In the genomic region with DNA sequence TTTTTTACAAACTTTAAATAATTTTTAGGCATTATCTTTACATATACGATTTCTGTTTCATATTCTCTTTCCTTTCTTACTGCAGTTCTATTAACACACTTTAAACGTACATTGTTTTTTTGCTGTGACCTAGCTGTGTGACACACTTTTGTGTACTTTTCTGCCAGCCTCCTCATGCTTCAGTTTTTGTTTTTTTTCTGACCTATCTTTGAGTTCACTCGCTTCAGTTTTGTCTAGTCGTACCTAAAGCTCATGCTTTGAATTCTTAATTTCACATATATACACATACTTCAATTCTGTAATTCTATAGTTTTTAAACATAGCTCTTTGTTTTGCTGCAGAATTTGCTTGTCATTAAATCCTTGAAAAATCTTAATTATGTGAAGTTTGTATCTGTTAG, we compare ENCODE assay signal across 13 cellular contexts.
DNase-seq lines count a peak whose midpoint lies in the region; ATAC-seq, FAIRE-seq and TF ChIP-seq lines count a peak whose summit lies in the region.
"Had no signal": no experiment of that assay in that cellular context is flagged by ENCODE, and none has a peak within 500 bp of the region (broad histone marks: within the 10 kb centered on the region; RNA-seq: fewer than 3 reads in every experiment).

No MANE protein-coding gene starts in this region.

- peaks cover 0 to 6% of the 10 kb centered on the region in 2 donors for H3K4me1 ChIP-seq in right atrium auricular region
- no peaks in the 10 kb centered on the region for H3K4me1 ChIP-seq in GM12878 (ENCODE audit: control insufficient read depth, insufficient read depth, low read length)
- peaks cover 13% of the 10 kb centered on the region for H3K4me1 ChIP-seq in mucosa of stomach (ENCODE audit: control insufficient read depth, insufficient read depth, low read length)
- peaks cover 21% of the 10 kb centered on the region for H3K4me1 ChIP-seq in upper lobe of right lung

- DNase-seq in right atrium auricular region (ENCODE audit: low spot score) = no peak
- DNase-seq in Right ventricle myocardium inferior (ENCODE audit: missing footprints) = no peak
- no peak for DNase-seq in GM12878 (ENCODE audit: low read depth, low spot score)
- DNase-seq in upper lobe of right lung = no peak
- DNase-seq in SW480 (ENCODE audit: low spot score) = no peak
- DNase-seq in NOMO-1 treated with dmso at 0.1 percent for 144 hours (lab: John Stamatoyannopoulos, UW; ENCODE audit: unreplicated experiment) = no peak
- no peak for DNase-seq in NK-92 (lab: John Stamatoyannopoulos, UW; ENCODE audit: unreplicated experiment)
- DNase-seq: activated gamma-delta T cell; COR-L47; NCI-H1092 treated with DMSO at 0.1 percent for 48 hours; SK-N-SH; stimulated activated CD4-positive, alpha-beta T cell treated with anti-CD3 and anti-CD28 coated beads, Interleukin-4, amount 100 ng/mL, for 4 hours had no signal

- TF ChIP-seq POLR2A in GM12878 (IDR thresholded peaks at IDR 0.05; ENCODE audit: low read depth, low read length) = no peak

- no peaks in the 10 kb centered on the region; the same call in none of the 2 replicates for H3K79me2 ChIP-seq in GM12878 (ENCODE audit: control insufficient read depth, insufficient read depth, low read length)

- no TSS peak for BruUV-seq in GM12878 (replicated peaks; lab: Mats Ljungman, UMichigan)

- SMC1A ChIA-PET in GM12878 (lab: Charles Lee; ENCODE audit: uncharacterized antibody, unreplicated experiment) = interaction anchor here (0.8 to 3.6 kb wide), 28 partner anchors 8 to 806 kb away, joined by 3 to 29 read pairs (median 4); a partner anchor contains a TSS

- no peak for FAIRE-seq in GM12878 (lab: Jason Lieb, UNC)

- RAD21 ChIA-PET in GM12878 (lab: Charles Lee; ENCODE audit: unreplicated experiment) = interaction anchor here (0.8 to 1.8 kb wide), 28 partner anchors 8 to 807 kb away, joined by 3 to 9 read pairs (median 4); a partner anchor contains a TSS

- CTCF ChIA-PET in GM12878 (lab: Yijun Ruan, JAX) = interaction anchor here (0.7 to 1.8 kb wide), 10 partner anchors 8 to 281 kb away, joined by 3 to 8 read pairs (median 3); no protein-coding TSS in a partner anchor

- H3K36me3 ChIP-seq in right atrium auricular region (no peaks in the 10 kb centered on the region), GM12878 (ENCODE audit: control insufficient read depth in 2 of 2, insufficient read depth in 2 of 2, low read length in 1 of 2) (peaks cover 0 to 6% of the 10 kb centered on the region in 2 experiments; a peak in 2 of 4 replicates), mucosa of stomach (ENCODE audit: control insufficient read depth, insufficient read depth, low read length) (no peaks in the 10 kb centered on the region), upper lobe of right lung (no peaks in the 10 kb centered on the region)

- H3K27me3 ChIP-seq in right atrium auricular region (no peaks in the 10 kb centered on the region), GM12878 (replicated peaks in 1 of 2; ENCODE audit: control insufficient read depth in 2 of 2, insufficient read depth in 2 of 2, low read length in 1 of 2) (no peaks in the 10 kb centered on the region), mucosa of stomach (ENCODE audit: control insufficient read depth, insufficient read depth, low read length) (no peaks in the 10 kb centered on the region), upper lobe of right lung (no peaks in the 10 kb centered on the region)

- 9% methylated on average over 4 of the region's 4 CpGs for WGBS in GM12878 (ENCODE audit: insufficient coverage, insufficient replicate concordance, low lambda C conversion rate, missing lambda C conversion rate)

- TF ChIP-seq CTCF in right atrium auricular region (IDR thresholded peaks at IDR 0.05) (no peak), GM12878 (IDR thresholded peaks at IDR 0.05 in 2 of 3, conservative IDR thresholded peaks at IDR 0.05 in 1 of 3; ENCODE audit: control insufficient read depth in 2 of 3, extremely low read depth in 1 of 3, insufficient read depth in 1 of 3, low read depth in 3 of 3, low read length in 3 of 3) (no peak), upper lobe of right lung (IDR thresholded peaks at IDR 0.05) (no peak)

- no peak for TF ChIP-seq EP300 in GM12878 (IDR thresholded peaks at IDR 0.05; ENCODE audit: borderline replicate concordance in 1 of 2, control insufficient read depth in 1 of 2, low read depth in 2 of 2, low read length in 2 of 2)

- no peaks in the 10 kb centered on the region for H3K9me3 ChIP-seq in right atrium auricular region
- H3K9me3 ChIP-seq in GM12878 (replicated peaks; ENCODE audit: control insufficient read depth, insufficient read depth, low read length) = no peaks in the 10 kb centered on the region; the same call in 2 of the 3 replicates
- no peaks in the 10 kb centered on the region for H3K9me3 ChIP-seq in mucosa of stomach (ENCODE audit: control insufficient read depth, low read length)
- H3K9me3 ChIP-seq in upper lobe of right lung = no peaks in the 10 kb centered on the region
- H3K9me3 ChIP-seq: SK-N-SH had no signal

- no peaks in the 10 kb centered on the region for H4K20me1 ChIP-seq in GM12878 (ENCODE audit: control insufficient read depth, insufficient read depth)

- POLR2A ChIA-PET in GM12878 (lab: Charles Lee) = interaction anchor here (0.8 to 1.2 kb wide), 5 partner anchors 75 to 414 kb away, joined by 3 to 4 read pairs (median 3); no protein-coding TSS in a partner anchor

- H3K9ac ChIP-seq in GM12878 (ENCODE audit: control insufficient read depth, insufficient read depth, low read length) = peak overlapping the region; percentile 67
- peak overlapping the region; percentile 67 for H3K9ac ChIP-seq in mucosa of stomach (ENCODE audit: low read length)
- H3K9ac ChIP-seq: SK-N-SH had no signal

- H3K4me3 ChIP-seq in right atrium auricular region (peak overlapping the region; percentile 7 to 32), GM12878 (peak overlapping the region; percentile 51), mucosa of stomach (ENCODE audit: low read length) (no peak overlapping the region), upper lobe of right lung (peak overlapping the region; percentile 39)

- in situ Hi-C loops in GM12878 (cut with MboI) = no loop called here

- H3K27ac ChIP-seq in right atrium auricular region = peak overlapping the region; percentile 49 to 73
- peak overlapping the region; percentile 90 for H3K27ac ChIP-seq in GM12878 (ENCODE audit: control insufficient read depth, insufficient read depth)
- peak overlapping the region; percentile 81 for H3K27ac ChIP-seq in upper lobe of right lung

- peak overlapping the region; percentile 71 for H2AFZ ChIP-seq in GM12878 (ENCODE audit: control insufficient read depth, low read depth, low read length)

- ATAC-seq in Right ventricle myocardium inferior (no peak), GM12878 (peak; percentile 24), upper lobe of right lung (no peak)

- peak overlapping the region; percentile 83 for H3K4me2 ChIP-seq in GM12878 (ENCODE audit: control insufficient read depth, insufficient read depth)
- H3K4me2 ChIP-seq: SK-N-SH had no signal

- intact Hi-C loops in Right ventricle myocardium inferior (cut with DNase I) = no loop called here
- intact Hi-C loops in GM12878 (cut with micrococcal nuclease; ENCODE audit: unreplicated experiment) = loop anchor here (1.0 to 5.0 kb wide), 2 partner anchors 149 to 806 kb away; a partner anchor contains a TSS
- intact Hi-C loops in upper lobe of right lung (cut with DNase I) = no loop called here

- no peak for TF ChIP-seq RAD21 in GM12878 (IDR thresholded peaks at IDR 0.05; ENCODE audit: insufficient read depth, low read depth, low read length)

TF ChIP-seq in GM12878, 131 proteins besides CTCF, POLR2A, EP300 and RAD21:
- TF ChIP-seq STAT1 (conservative IDR thresholded peaks at IDR 0.05) (no peak), NBN (IDR thresholded peaks at IDR 0.05) (0 out of 2 replicates have a peak, but pooled peaks have one; percentile 0), POU2F2 (IDR thresholded peaks at IDR 0.05; ENCODE audit: borderline replicate concordance, low read depth, low read length) (no peak), SMC3 (IDR thresholded peaks at IDR 0.05; ENCODE audit: borderline replicate concordance, low read length) (no peak)
TF ChIP-seq in GM12878: peak in this region for 1.
